Comparison of ENCODE assay signal across 7 cellular contexts in the genomic region with DNA sequence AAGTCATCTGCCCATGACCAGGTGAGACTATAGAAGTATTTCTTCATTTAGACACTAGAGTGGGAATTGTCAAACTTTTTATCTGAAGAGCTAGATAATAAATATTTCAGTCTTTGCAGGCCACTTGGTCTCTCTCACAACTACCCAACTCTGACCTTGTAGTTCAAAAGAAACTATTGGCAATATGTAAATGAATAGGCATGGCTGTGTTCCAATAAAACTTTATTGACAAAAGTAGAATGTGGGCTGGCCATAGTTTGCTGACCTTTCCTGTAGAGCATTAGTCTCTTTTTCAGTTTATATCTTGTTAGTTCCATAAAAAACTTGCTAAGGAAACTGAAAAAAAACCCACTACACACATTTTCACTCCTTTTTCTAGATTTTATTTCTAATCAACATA.
"Had no signal": no experiment of that assay in that cellular context is flagged by ENCODE, and none has a peak within 500 bp of the region (broad histone marks: within the 10 kb centered on the region; RNA-seq: fewer than 3 reads in every experiment).

No MANE protein-coding gene starts in this region.

- DNase-seq: GDM1, GF-D8 had no signal

- FAIRE-seq: G401.6, GM12891, GM12892, GM18507, GM19239 had no signal
